Comparison of ENCODE assay signal across 10 cellular contexts in genomic region chr2:86335865-86336321, GRCh38. TPM values are rescaled to one million over a fixed set of nuclear protein-coding genes. Genes with fewer than 3 reads are reported as not detected.
DNase-seq lines count a peak whose midpoint lies in the region; ATAC-seq and TF ChIP-seq lines count a peak whose summit lies in the region.
"Had no signal": no experiment of that assay in that cellular context is flagged by ENCODE, and none has a peak within 500 bp of the region (broad histone marks: within the 10 kb centered on the region; RNA-seq: fewer than 3 reads in every experiment).

No MANE protein-coding gene starts in this region.

- peaks cover 6% of the 10 kb centered on the region for H3K23me2 ChIP-seq in H9 (ENCODE audit: insufficient read length, low read depth, low read length, poor library complexity, severe bottlenecking)

- intact Hi-C loops in dorsolateral prefrontal cortex (cut with DNase I): no loop called here

- H2AK5ac ChIP-seq in H9 (ENCODE audit: insufficient read length, low read length) (no peak overlapping the region), neuronal stem cell (ENCODE audit: low read depth, low read length) (no peak overlapping the region)

- H3K36me3 ChIP-seq in neuronal stem cell (replicated peaks in 1 of 2; ENCODE audit: control insufficient read depth in 2 of 2, insufficient read depth in 2 of 2, low read length in 2 of 2): no peaks in the 10 kb centered on the region

- H3K14ac ChIP-seq in H9 (ENCODE audit: insufficient read depth, low read length) (no peak overlapping the region), neuronal stem cell (ENCODE audit: low read length) (no peak overlapping the region)

- ATAC-seq in HG03108 (IDR thresholded peaks at IDR 0.05; ENCODE audit: unreplicated experiment): no peak

- H3K9me3 ChIP-seq in H9 (ENCODE audit: control insufficient read depth, low read depth, low read length) (no peaks in the 10 kb centered on the region), neuronal stem cell (replicated peaks in 1 of 2; ENCODE audit: control insufficient read depth in 2 of 2, insufficient read depth in 1 of 2, low read depth in 1 of 2, low read length in 2 of 2) (peaks cover under 1 to 2% of the 10 kb centered on the region in 2 donors)

- no peak overlapping the region for H3T11ph ChIP-seq in H9 (ENCODE audit: low read length)

- DNase-seq in NCI-H1417 (lab: John Stamatoyannopoulos, UW) (peak in 2 of 3 experiments; percentile 18 to 44), NCI-H1417 treated with DMSO at 0.1 percent for 48 hours (lab: John Stamatoyannopoulos, UW) (no peak), H9 (no peak), dorsolateral prefrontal cortex (no peak), neuronal stem cell (ENCODE audit: low spot score) (no peak), foreskin fibroblast (no peak), NCI-H510A treated with DMSO at 0.1 percent for 48 hours (lab: John Stamatoyannopoulos, UW) (no peak)
- DNase-seq: HFFc6, NCI-H2029 treated with DMSO at 0.1 percent for 48 hours had no signal

- H3K79me2 ChIP-seq in H9 (ENCODE audit: insufficient read depth, low read length): no peaks in the 10 kb centered on the region

- H3K36me3 Mint-ChIP-seq in H9 (ENCODE audit: insufficient read depth in 1 of 3, low read depth in 3 of 3): no peaks in the 10 kb centered on the region; a peak in 1 of 7 replicates

- H3K27me3 ChIP-seq in H9 (ENCODE audit: insufficient read depth, low read length) (peaks cover 35% of the 10 kb centered on the region), dorsolateral prefrontal cortex (peaks cover 0 to 13% (median 0%) of the 10 kb centered on the region in 45 donors), neuronal stem cell (ENCODE audit: control insufficient read depth in 3 of 3, insufficient read depth in 3 of 3, low read depth in 1 of 3, low read length in 3 of 3) (peaks cover 7 to 83% (median 39%) of the 10 kb centered on the region in 3 experiments)

- H3K9ac ChIP-seq in H9 (ENCODE audit: extremely low read depth, insufficient read length, low read length) (no peak overlapping the region), neuronal stem cell (ENCODE audit: low read depth, low read length, poor library complexity) (no peak overlapping the region)

- H2BK120ac ChIP-seq in H9 (ENCODE audit: low read depth, low read length, poor library complexity, severe bottlenecking): no peak overlapping the region
- no peak overlapping the region for H2BK120ac ChIP-seq in neuronal stem cell (ENCODE audit: low read depth, low read length)

- H4K20me1 ChIP-seq in H9 (ENCODE audit: control insufficient read depth, insufficient read depth, insufficient read length): no peaks in the 10 kb centered on the region

- TF ChIP-seq CTCF in H9 (conservative IDR thresholded peaks at IDR 0.05) (no peak), dorsolateral prefrontal cortex (IDR thresholded peaks at IDR 0.05 in 54 of 56, conservative IDR thresholded peaks at IDR 0.05 in 2 of 56; ENCODE audit: low read depth in 1 of 56, partially characterized antibody in 56 of 56) (no peak), foreskin fibroblast (IDR thresholded peaks at IDR 0.05; ENCODE audit: low read depth, low read length) (no peak)

- H2BK5ac ChIP-seq in H9 (ENCODE audit: insufficient read length, low read length): no peak overlapping the region
- no peak overlapping the region for H2BK5ac ChIP-seq in neuronal stem cell (ENCODE audit: low read length)

- H3K4me3 Mint-ChIP-seq in H9: peak overlapping the region; percentile 76 to 87

- WGBS in H9 (ENCODE audit: extremely low coverage, insufficient read length, low lambda C conversion rate): no CpG with 5 or more reads among the region's 6 CpGs
- no CpG with 5 or more reads among the region's 6 CpGs for WGBS in neuronal stem cell (ENCODE audit: extremely low coverage in 2 of 2, insufficient read length in 2 of 2, insufficient replicate concordance in 1 of 2), 2 donors

- H3K27me3 Mint-ChIP-seq in H9 (ENCODE audit: low read depth): peaks cover 83% of the 10 kb centered on the region

- H3K27ac ChIP-seq in H9 (ENCODE audit: insufficient read length, low read depth, low read length) (no peak overlapping the region), dorsolateral prefrontal cortex (peak overlapping the region in 15 of 59 donors; percentile 5 to 84 (median 77)), neuronal stem cell (replicated peaks; ENCODE audit: low read length) (no peak overlapping the region)

- H3K18ac ChIP-seq in H9 (ENCODE audit: insufficient read length, low read depth, low read length): no peak overlapping the region
- H3K18ac ChIP-seq in neuronal stem cell (ENCODE audit: low read length): no peak overlapping the region

- H4K5ac ChIP-seq in H9 (ENCODE audit: insufficient read length, low read depth, low read length): no peak overlapping the region

- H3K79me1 ChIP-seq in H9 (ENCODE audit: insufficient read depth, low read depth, low read length, poor library complexity, severe bottlenecking) (no peaks in the 10 kb centered on the region), neuronal stem cell (ENCODE audit: low read depth, low read length) (no peaks in the 10 kb centered on the region)

- H3K4ac ChIP-seq in H9 (ENCODE audit: low read depth, low read length) (no peak overlapping the region), neuronal stem cell (ENCODE audit: low read length) (no peak overlapping the region)

- 0 out of 2 replicates have a peak, but pooled peaks cover 3% of the 10 kb centered on the region for H3K4me1 ChIP-seq in H9 (ENCODE audit: insufficient read depth, low read length)
- peaks cover 8% of the 10 kb centered on the region in 2 donors for H3K4me1 ChIP-seq in neuronal stem cell (ENCODE audit: control insufficient read depth in 2 of 2, insufficient read depth in 1 of 2, low read depth in 1 of 2, low read length in 2 of 2)

- H4K8ac ChIP-seq in H9 (replicated peaks; ENCODE audit: insufficient read length, low read depth, low read length) (no peak overlapping the region), neuronal stem cell (ENCODE audit: low read depth, low read length) (no peak overlapping the region)

- H2BK20ac ChIP-seq in H9 (ENCODE audit: low read depth, low read length, poor library complexity, severe bottlenecking): no peak overlapping the region

- H4K91ac ChIP-seq in H9 (ENCODE audit: insufficient read length, low read depth, low read length): no peak overlapping the region
- H4K91ac ChIP-seq in neuronal stem cell (ENCODE audit: low read depth, low read length, poor library complexity): no peak overlapping the region

- no peak overlapping the region for H3K23ac ChIP-seq in H9 (ENCODE audit: insufficient read length, low read depth, low read length)
- H3K23ac ChIP-seq in neuronal stem cell (ENCODE audit: low read depth, low read length, poor library complexity): no peak overlapping the region

- no peak overlapping the region for H2BK12ac ChIP-seq in H9 (ENCODE audit: insufficient read length, low read depth, low read length)
- no peak overlapping the region for H2BK12ac ChIP-seq in neuronal stem cell (ENCODE audit: low read length)

- H3K56ac ChIP-seq in H9 (ENCODE audit: insufficient read length, low read depth, low read length): no peak overlapping the region

- no peak overlapping the region for H2BK15ac ChIP-seq in H9 (ENCODE audit: low read depth, low read length)
- no peak overlapping the region for H2BK15ac ChIP-seq in neuronal stem cell (ENCODE audit: low read length)

- H3K9me3 Mint-ChIP-seq in H9: no peaks in the 10 kb centered on the region; a peak in 2 of 5 replicates
- H3K9me3 Mint-ChIP-seq: HFFc6 had no signal

- no peak overlapping the region for H3K4me2 ChIP-seq in H9 (ENCODE audit: insufficient read depth, insufficient read length, low read length)
- H3K4me2 ChIP-seq in neuronal stem cell (ENCODE audit: insufficient read depth, low read length, poor library complexity, severe bottlenecking): peak overlapping the region; percentile 70

- H3K4me1 Mint-ChIP-seq in H9: peaks cover 16 to 20% of the 10 kb centered on the region in 2 experiments

- H3K4me3 ChIP-seq in dorsolateral prefrontal cortex (peak overlapping the region in 57 of 59 donors; percentile 49 to 81 (median 66)), neuronal stem cell (ENCODE audit: low read length in 2 of 2) (no peak overlapping the region), foreskin fibroblast (ENCODE audit: low read depth in 1 of 2, low read length in 2 of 2) (no peak overlapping the region)

- H3K27ac Mint-ChIP-seq in H9: no peak overlapping the region
- H3K27ac Mint-ChIP-seq: HFFc6 had no signal

- H2AFZ ChIP-seq in H9 (ENCODE audit: low read length): no peak overlapping the region
- H2AFZ ChIP-seq in neuronal stem cell (ENCODE audit: low read length): no peak overlapping the region

RNA-seq across cellular contexts. Expression of gene REEP1, which starts 1.5 kb away (rescaled TPM):
- total RNA-seq in H9 (2021) (0.66 and 1.3 TPM in 2 replicates), dorsolateral prefrontal cortex (10 to 100 TPM; 24.2 to 90.3 (median 63.8) TPM)
- polyA plus RNA-seq in neuronal stem cell (2013, experiment 1 of 2): 1.6 TPM
- 1.5 TPM for polyA plus RNA-seq in neuronal stem cell (2013, experiment 2 of 2)

Comparison
In these comparisons a context has a peak if more than half of its experiments do, and no peak if none do; other contexts are left out.
1. DNase-seq: peak in NCI-H1417 (2 of 3); none in NCI-H1417 treated with DMSO at 0.1 percent for 48 hours (single experiment), H9 (single experiment), dorsolateral prefrontal cortex (0 of 10), neuronal stem cell (single experiment), foreskin fibroblast (0 of 2) and NCI-H510A treated with DMSO at 0.1 percent for 48 hours (single experiment).
2. H3K4me3 ChIP-seq: peak in dorsolateral prefrontal cortex (57 of 59); none in neuronal stem cell (0 of 2) and foreskin fibroblast (0 of 2).
3. RNA of gene REEP1, which starts 1.5 kb away (total RNA-seq): 24.2 to 90.3 TPM in dorsolateral prefrontal cortex; 0.66 to 1.3 TPM in H9; every median in the first group is over 10 times any median in the second.